ENCODE assay signal across 9 cellular contexts in the genomic region with DNA sequence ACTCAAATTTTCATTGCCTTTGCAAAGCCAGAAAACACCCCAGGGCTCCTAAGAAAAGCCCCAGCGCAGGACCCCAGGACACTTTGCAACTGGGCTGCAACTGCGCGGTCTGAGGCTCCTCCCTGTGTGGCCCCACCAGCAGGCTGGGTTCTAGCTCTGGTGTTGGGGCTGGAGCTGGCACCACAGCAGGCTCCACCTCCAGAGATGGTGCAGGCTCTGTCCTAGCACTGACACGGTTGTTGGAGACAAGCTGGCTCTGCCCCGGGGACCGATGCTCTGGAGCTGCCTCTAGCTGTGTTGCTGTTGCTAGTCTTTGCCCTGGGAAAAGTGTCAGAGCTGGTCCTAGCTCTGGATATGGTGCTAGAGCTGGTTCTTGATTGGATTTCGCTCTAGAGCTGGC. TPM values are rescaled to one million over a fixed set of nuclear protein-coding genes. Genes with fewer than 3 reads are reported as not detected.
DNase-seq lines count a peak whose midpoint lies in the region; ATAC-seq, FAIRE-seq and TF ChIP-seq lines count a peak whose summit lies in the region.
"Had no signal": no experiment of that assay in that cellular context is flagged by ENCODE, and none has a peak within 500 bp of the region (broad histone marks: within the 10 kb centered on the region; RNA-seq: fewer than 3 reads in every experiment).

No MANE protein-coding gene starts in this region.

- H3K36me3 ChIP-seq in OCI-LY7 (ENCODE audit: insufficient read depth, low read length) = peaks cover 37% of the 10 kb centered on the region
- H3K36me3 ChIP-seq in H1 (ENCODE audit: control insufficient read depth in 2 of 4, insufficient read depth in 4 of 4, low read length in 3 of 4) = peaks cover 14 to 26% (median 22%) of the 10 kb centered on the region in 4 experiments
- H3K36me3 ChIP-seq in parathyroid adenoma (ENCODE audit: control insufficient read depth, insufficient read depth, low read length) = no peaks in the 10 kb centered on the region

- H3K4me1 ChIP-seq in OCI-LY7 (ENCODE audit: insufficient read depth, low read length, poor library complexity, severe bottlenecking) = peaks cover 32% of the 10 kb centered on the region
- H3K4me1 ChIP-seq in H1 (replicated peaks in 1 of 4; ENCODE audit: control insufficient read depth in 3 of 4, insufficient read depth in 4 of 4, low read length in 3 of 4) = peaks cover 3 to 16% (median 5%) of the 10 kb centered on the region in 4 experiments
- H3K4me1 ChIP-seq in parathyroid adenoma = peaks cover 2% of the 10 kb centered on the region

- H3K4ac ChIP-seq in H1 (replicated peaks; ENCODE audit: insufficient read length, low read depth, low read length) = peak overlapping the region; percentile 89

- TF ChIP-seq RAD21 in H1 (IDR thresholded peaks at IDR 0.05 in 1 of 2, conservative IDR thresholded peaks at IDR 0.05 in 1 of 2; ENCODE audit: low read depth in 2 of 2, low read length in 2 of 2) = no peak

- FAIRE-seq in H1 (lab: Jason Lieb, UNC) = no peak

- no peak overlapping the region for H2BK12ac ChIP-seq in H1 (ENCODE audit: low read depth, low read length)

- peaks cover 13% of the 10 kb centered on the region; the same call in 1 of the 2 replicates for H3K23me2 ChIP-seq in H1 (ENCODE audit: low read depth, low read length)

- peaks cover 11% of the 10 kb centered on the region; the same call in 1 of the 2 replicates for H3K79me1 ChIP-seq in H1 (ENCODE audit: low read depth, low read length)

- H4K20me1 ChIP-seq in OCI-LY7 (ENCODE audit: insufficient read depth, low read length) (peaks cover 24% of the 10 kb centered on the region), H1 (replicated peaks in 1 of 2; ENCODE audit: control insufficient read depth in 1 of 2, insufficient read depth in 2 of 2, low read length in 2 of 2) (peaks cover 19 to 26% of the 10 kb centered on the region in 2 experiments)

- 0 out of 2 replicates have a peak overlapping the region, but pooled peaks have one; percentile 72 for H2BK15ac ChIP-seq in H1 (ENCODE audit: low read length)

- H3K27me3 ChIP-seq in H1 (replicated peaks in 1 of 4; ENCODE audit: control insufficient read depth in 3 of 4, extremely low read depth in 1 of 4, insufficient read depth in 3 of 4, low read length in 3 of 4) (peaks cover 0 to 9% (median 5%) of the 10 kb centered on the region in 4 experiments; a peak in 5 of 7 replicates), parathyroid adenoma (ENCODE audit: control insufficient read depth, insufficient read depth, low read length) (no peaks in the 10 kb centered on the region)

- H3K4me2 ChIP-seq in OCI-LY7 (ENCODE audit: low read length) = peak overlapping the region; percentile 76
- peak overlapping the region; percentile 88 to 90 for H3K4me2 ChIP-seq in H1 (ENCODE audit: insufficient read depth in 1 of 2, low read depth in 2 of 2, low read length in 2 of 2)
- no peak overlapping the region for H3K4me2 ChIP-seq in parathyroid adenoma (ENCODE audit: low read length)

- 0 out of 2 replicates have a peak overlapping the region, but pooled peaks have one; percentile 3 for H4K8ac ChIP-seq in H1 (ENCODE audit: extremely low read depth, insufficient read depth, low read length)

- H3K56ac ChIP-seq in H1 (replicated peaks; ENCODE audit: insufficient read length, low read depth, low read length) = no peak overlapping the region

- TF ChIP-seq CTCF in OCI-LY7 (conservative IDR thresholded peaks at IDR 0.05; ENCODE audit: low read length) = no peak
- no peak for TF ChIP-seq CTCF in H1 (IDR thresholded peaks at IDR 0.05; ENCODE audit: control extremely low read depth in 1 of 3, insufficient read depth in 1 of 3, low read depth in 1 of 3, low read length in 3 of 3)
- TF ChIP-seq CTCF in parathyroid adenoma (IDR thresholded peaks at IDR 0.05) = no peak

- H4K91ac ChIP-seq in H1 (replicated peaks; ENCODE audit: insufficient read length, low read length) = no peak overlapping the region

- H2AFZ ChIP-seq in OCI-LY7 (ENCODE audit: low read length) (no peak overlapping the region), H1 (ENCODE audit: low read length) (no peak overlapping the region), parathyroid adenoma (peak overlapping the region; percentile 78)

- no peak for TF ChIP-seq POLR2A in H1 (IDR thresholded peaks at IDR 0.05; ENCODE audit: control extremely low read depth in 1 of 2, low read depth in 2 of 2, low read length in 2 of 2)

- H3K9ac ChIP-seq in H1 (replicated peaks in 1 of 4; ENCODE audit: extremely low read depth in 1 of 4, low read depth in 3 of 4, low read length in 3 of 4) (no peak overlapping the region), parathyroid adenoma (no peak overlapping the region)

- CTCF ChIA-PET in OCI-LY7 (lab: Charles Lee; ENCODE audit: unreplicated experiment) = interaction anchor here (0.6 kb wide), 2 partner anchors 43 to 303 kb away, joined by 5 read pairs; no protein-coding TSS in a partner anchor
- CTCF ChIA-PET in H1 (lab: Charles Lee; ENCODE audit: partially characterized antibody) = interaction anchor here (0.9 to 6.8 kb wide), 13 partner anchors 9 to 339 kb away, joined by 3 to 62 read pairs (median 5); a partner anchor contains a TSS

- H3K27ac ChIP-seq in OCI-LY7 (ENCODE audit: low read depth, low read length, poor library complexity, severe bottlenecking) = no peak overlapping the region
- H3K27ac ChIP-seq in H1 (ENCODE audit: low read depth, low read length) = no peak overlapping the region
- H3K27ac ChIP-seq in parathyroid adenoma = no peak overlapping the region

- H2AK5ac ChIP-seq in H1 (ENCODE audit: low read depth, low read length) = no peak overlapping the region

- H3K23ac ChIP-seq in H1 (ENCODE audit: insufficient read length) = no peak overlapping the region

- H2BK120ac ChIP-seq in H1 (replicated peaks; ENCODE audit: low read depth, low read length) = no peak overlapping the region

- H3K18ac ChIP-seq in H1 (ENCODE audit: extremely low read depth, low read length) = no peak overlapping the region

- no peak for TF ChIP-seq EP300 in H1 (IDR thresholded peaks at IDR 0.05; ENCODE audit: borderline replicate concordance in 1 of 2, low read depth in 2 of 2, low read length in 2 of 2)

- 75% methylated on average over 7 of the region's 7 CpGs; no CpG with 5 or more reads in 1 of the 2 experiments for WGBS in H1 (ENCODE audit: extremely low coverage in 1 of 2, insufficient coverage in 1 of 2, insufficient read length in 1 of 2, insufficient replicate concordance in 2 of 2, low coverage in 1 of 2, low lambda C conversion rate in 2 of 2, missing lambda C conversion rate in 1 of 2), 2 experiments

- peak overlapping the region; percentile 27 for H4K5ac ChIP-seq in H1 (ENCODE audit: insufficient read length, low read depth, low read length)

- no peak overlapping the region for H3K14ac ChIP-seq in H1 (ENCODE audit: insufficient read length)

- POLR2A ChIA-PET in OCI-LY7 (lab: Charles Lee) (interaction anchor here (0.6 to 1.2 kb wide), 3 partner anchors 11 to 824 kb away, joined by 3 to 4 read pairs (median 3); a partner anchor contains a TSS), H1 (lab: Charles Lee; ENCODE audit: partially characterized antibody) (interaction anchor here (0.6 to 14.1 kb wide), 17 partner anchors 9 to 470 kb away, joined by 3 to 223 read pairs (median 4); a partner anchor contains a TSS)

- H3K9me2 ChIP-seq in OCI-LY7 (ENCODE audit: insufficient read depth, low read length) = no peaks in the 10 kb centered on the region

- H3K9me3 ChIP-seq in OCI-LY7 (ENCODE audit: low read length) = no peaks in the 10 kb centered on the region
- H3K9me3 ChIP-seq in H1 (ENCODE audit: insufficient read depth in 2 of 2, low read depth in 1 of 2, low read length in 1 of 2) = no peaks in the 10 kb centered on the region
- H3K9me3 ChIP-seq in parathyroid adenoma (ENCODE audit: control insufficient read depth, low read length) = no peaks in the 10 kb centered on the region

- BruUV-seq in OCI-LY7 (replicated peaks; lab: Mats Ljungman, UMichigan) = no TSS peak

- no peak for ATAC-seq in GM19351 (IDR thresholded peaks at IDR 0.05; ENCODE audit: unreplicated experiment)

- no peak overlapping the region for H2BK20ac ChIP-seq in H1 (ENCODE audit: low read length)

- peak; percentile 38 for DNase-seq in EH (ENCODE audit: low read depth)
- peak; percentile 30 for DNase-seq in OCI-LY7 (ENCODE audit: low spot score)
- DNase-seq in H1 (ENCODE audit: low read depth in 1 of 2, low spot score in 2 of 2) = no peak
- no peak for DNase-seq in SKM-1 treated with dmso at 0.1 percent for 144 hours (lab: John Stamatoyannopoulos, UW; ENCODE audit: unreplicated experiment)
- no peak for DNase-seq in GM19240 (ENCODE audit: insufficient read length, low spot score)
- DNase-seq in NCI-H524 treated with DMSO at 0.1 percent for 48 hours (lab: John Stamatoyannopoulos, UW) = no peak

- peaks cover 41% of the 10 kb centered on the region for H3K79me2 ChIP-seq in OCI-LY7 (ENCODE audit: insufficient read depth, low read depth, low read length)
- H3K79me2 ChIP-seq in H1 (ENCODE audit: control insufficient read depth in 1 of 2, insufficient read depth in 2 of 2, low read length in 2 of 2) = peaks cover 8 to 36% of the 10 kb centered on the region in 2 experiments
- peaks cover 2% of the 10 kb centered on the region for H3K79me2 ChIP-seq in parathyroid adenoma

- intact Hi-C loops in OCI-LY7 (cut with micrococcal nuclease; ENCODE audit: unreplicated experiment) = no loop called here

- H3K4me3 ChIP-seq in OCI-LY7 (ENCODE audit: low read depth, low read length, poor library complexity, severe bottlenecking) (peak overlapping the region; percentile 100), H1 (ENCODE audit: extremely low read depth in 1 of 4, insufficient read depth in 2 of 4, low read depth in 3 of 4, low read length in 4 of 4) (peak overlapping the region; percentile 89 to 98 (median 95)), parathyroid adenoma (ENCODE audit: low read depth, low read length) (no peak overlapping the region)

- H2BK5ac ChIP-seq in H1 (ENCODE audit: low read depth, low read length) = no peak overlapping the region

RNA-seq across cellular contexts. Expression of a gene that starts 13.6 kb away (rescaled TPM):
- not detected in 2 replicates for total RNA-seq in OCI-LY7 (2014; rRNA removed; shearing (Covaris generic))
- not detected in 2 replicates for total RNA-seq in OCI-LY7 (2022)
- total RNA-seq in H1 (2021; fragmentation: NEBNext Ultra II Directional; extraction: Animal tissue kit (Norgen Biotek cat#: 25700)) = 2.8 and 4.8 TPM in 2 replicates
- polyA plus RNA-seq in H1 (2011; rRNA removed) = 2.6 and 3.5 TPM in 2 replicates
- polyA plus RNA-seq in H1 (2011; cell fraction: cytosol; rRNA removed) = 3.5 TPM
- polyA plus RNA-seq in H1 (2011; cell fraction: nucleus; rRNA removed) = 3.0 TPM
- polyA plus RNA-seq in H1 (2012, experiment 1 of 2) = 1.1 to 2.7 TPM (median 2.4 TPM) in 4 replicates
- 2.3 TPM for polyA plus RNA-seq in H1 (2012, experiment 2 of 2)
- polyA plus RNA-seq in H1 (2013, experiment 1 of 2) = 2.1 TPM
- polyA plus RNA-seq in H1 (2013, experiment 2 of 2) = 2.0 TPM
- 0.98 and 1.5 TPM in 2 replicates for polyA minus RNA-seq in H1 (2011; rRNA and poly(A)+ RNA removed)
- 2.1 TPM for polyA minus RNA-seq in H1 (2011; cell fraction: cytosol; rRNA and poly(A)+ RNA removed)
- 0.60 TPM for polyA minus RNA-seq in H1 (2011; cell fraction: nucleus; rRNA and poly(A)+ RNA removed)

RNA-seq across cellular contexts. Expression of a gene that starts 16.8 kb away (rescaled TPM):
- 13.3 and 13.9 TPM in 2 replicates for total RNA-seq in OCI-LY7 (2014; rRNA removed; shearing (Covaris generic))
- total RNA-seq in OCI-LY7 (2022) = 0.30 and 0.74 TPM in 2 replicates
- 32.3 and 35.3 TPM in 2 replicates for total RNA-seq in H1 (2021; fragmentation: NEBNext Ultra II Directional; extraction: Animal tissue kit (Norgen Biotek cat#: 25700))
- 64.8 and 78.8 TPM in 2 replicates for polyA plus RNA-seq in H1 (2011; rRNA removed)
- 58.4 TPM for polyA plus RNA-seq in H1 (2011; cell fraction: cytosol; rRNA removed)
- 75.1 TPM for polyA plus RNA-seq in H1 (2011; cell fraction: nucleus; rRNA removed)
- 19.5 to 34.6 TPM (median 30.7 TPM) in 4 replicates for polyA plus RNA-seq in H1 (2012, experiment 1 of 2)
- 28.6 TPM for polyA plus RNA-seq in H1 (2012, experiment 2 of 2)
- polyA plus RNA-seq in H1 (2013, experiment 1 of 2) = 28.2 TPM
- polyA plus RNA-seq in H1 (2013, experiment 2 of 2) = 28.5 TPM
- polyA minus RNA-seq in H1 (2011; rRNA and poly(A)+ RNA removed) = 13.3 and 14.7 TPM in 2 replicates
- 22.6 TPM for polyA minus RNA-seq in H1 (2011; cell fraction: cytosol; rRNA and poly(A)+ RNA removed)
- 19.6 TPM for polyA minus RNA-seq in H1 (2011; cell fraction: nucleus; rRNA and poly(A)+ RNA removed)

RNA-seq across cellular contexts. Expression of a gene that starts 19.2 kb away (rescaled TPM):
- total RNA-seq in OCI-LY7 (2014; rRNA removed; shearing (Covaris generic)) = not detected in 2 replicates
- not detected in 2 replicates for total RNA-seq in OCI-LY7 (2022)
- not detected in 2 replicates for total RNA-seq in H1 (2021; fragmentation: NEBNext Ultra II Directional; extraction: Animal tissue kit (Norgen Biotek cat#: 25700))
- polyA plus RNA-seq in H1 (2011; rRNA removed) = not detected in 2 replicates
- not detected for polyA plus RNA-seq in H1 (2011; cell fraction: cytosol; rRNA removed)
- not detected for polyA plus RNA-seq in H1 (2011; cell fraction: nucleus; rRNA removed)
- not detected in 4 replicates for polyA plus RNA-seq in H1 (2012, experiment 1 of 2)
- not detected for polyA plus RNA-seq in H1 (2012, experiment 2 of 2)
- not detected for polyA plus RNA-seq in H1 (2013, experiment 1 of 2)
- polyA plus RNA-seq in H1 (2013, experiment 2 of 2) = not detected
- polyA minus RNA-seq in H1 (2011; rRNA and poly(A)+ RNA removed) = not detected in 2 replicates
- polyA minus RNA-seq in H1 (2011; cell fraction: cytosol; rRNA and poly(A)+ RNA removed) = not detected
- polyA minus RNA-seq in H1 (2011; cell fraction: nucleus; rRNA and poly(A)+ RNA removed) = not detected

RNA-seq across cellular contexts. Expression of a gene that starts 28.9 kb away (rescaled TPM):
- total RNA-seq in OCI-LY7 (2014; rRNA removed; shearing (Covaris generic)) = not detected in 2 replicates
- total RNA-seq in OCI-LY7 (2022) = not detected in 2 replicates
- total RNA-seq in H1 (2021; fragmentation: NEBNext Ultra II Directional; extraction: Animal tissue kit (Norgen Biotek cat#: 25700)) = not detected in 2 replicates
- 0.14 TPM in 1 of 2 replicates, not detected in the other for polyA plus RNA-seq in H1 (2011; rRNA removed)
- polyA plus RNA-seq in H1 (2011; cell fraction: cytosol; rRNA removed) = 0.05 TPM
- 0.31 TPM for polyA plus RNA-seq in H1 (2011; cell fraction: nucleus; rRNA removed)
- 0.07 TPM in 1 of 4 replicates, not detected in the others for polyA plus RNA-seq in H1 (2012, experiment 1 of 2)
- not detected for polyA plus RNA-seq in H1 (2012, experiment 2 of 2)
- not detected for polyA plus RNA-seq in H1 (2013, experiment 1 of 2)
- 0.02 TPM for polyA plus RNA-seq in H1 (2013, experiment 2 of 2)
- not detected in 2 replicates for polyA minus RNA-seq in H1 (2011; rRNA and poly(A)+ RNA removed)
- not detected for polyA minus RNA-seq in H1 (2011; cell fraction: cytosol; rRNA and poly(A)+ RNA removed)
- polyA minus RNA-seq in H1 (2011; cell fraction: nucleus; rRNA and poly(A)+ RNA removed) = not detected
- total RNA-seq: right cardiac atrium had no signal
- polyA plus RNA-seq: right cardiac atrium had no signal

RNA-seq across cellular contexts. Expression of a gene that starts 35.2 kb away (rescaled TPM):
- total RNA-seq in OCI-LY7 (2014; rRNA removed; shearing (Covaris generic)) = not detected in 2 replicates
- total RNA-seq in OCI-LY7 (2022) = not detected in 2 replicates
- total RNA-seq in H1 (2021; fragmentation: NEBNext Ultra II Directional; extraction: Animal tissue kit (Norgen Biotek cat#: 25700)) = 0.47 and 0.61 TPM in 2 replicates
- polyA plus RNA-seq in H1 (2011; rRNA removed) = 0.08 and 0.25 TPM in 2 replicates
- polyA plus RNA-seq in H1 (2011; cell fraction: cytosol; rRNA removed) = 0.16 TPM
- 0.39 TPM for polyA plus RNA-seq in H1 (2011; cell fraction: nucleus; rRNA removed)
- polyA plus RNA-seq in H1 (2012, experiment 1 of 2) = 0.28 to 0.73 TPM (median 0.38 TPM) in 4 replicates
- polyA plus RNA-seq in H1 (2012, experiment 2 of 2) = 0.80 TPM
- polyA plus RNA-seq in H1 (2013, experiment 1 of 2) = 0.18 TPM
- polyA plus RNA-seq in H1 (2013, experiment 2 of 2) = 0.22 TPM
- polyA minus RNA-seq in H1 (2011; rRNA and poly(A)+ RNA removed) = not detected in 2 replicates
- polyA minus RNA-seq in H1 (2011; cell fraction: cytosol; rRNA and poly(A)+ RNA removed) = not detected
- polyA minus RNA-seq in H1 (2011; cell fraction: nucleus; rRNA and poly(A)+ RNA removed) = 0.30 TPM

Comparison
In these comparisons a context has a peak if more than half of its experiments do, and no peak if none do; other contexts are left out.
1. DNase-seq: peak in EH (single experiment) and OCI-LY7 (single experiment); none in H1 (0 of 2), SKM-1 treated with dmso at 0.1 percent for 144 hours (single experiment), GM19240 (single experiment) and NCI-H524 treated with DMSO at 0.1 percent for 48 hours (single experiment).